In the genomic region with DNA sequence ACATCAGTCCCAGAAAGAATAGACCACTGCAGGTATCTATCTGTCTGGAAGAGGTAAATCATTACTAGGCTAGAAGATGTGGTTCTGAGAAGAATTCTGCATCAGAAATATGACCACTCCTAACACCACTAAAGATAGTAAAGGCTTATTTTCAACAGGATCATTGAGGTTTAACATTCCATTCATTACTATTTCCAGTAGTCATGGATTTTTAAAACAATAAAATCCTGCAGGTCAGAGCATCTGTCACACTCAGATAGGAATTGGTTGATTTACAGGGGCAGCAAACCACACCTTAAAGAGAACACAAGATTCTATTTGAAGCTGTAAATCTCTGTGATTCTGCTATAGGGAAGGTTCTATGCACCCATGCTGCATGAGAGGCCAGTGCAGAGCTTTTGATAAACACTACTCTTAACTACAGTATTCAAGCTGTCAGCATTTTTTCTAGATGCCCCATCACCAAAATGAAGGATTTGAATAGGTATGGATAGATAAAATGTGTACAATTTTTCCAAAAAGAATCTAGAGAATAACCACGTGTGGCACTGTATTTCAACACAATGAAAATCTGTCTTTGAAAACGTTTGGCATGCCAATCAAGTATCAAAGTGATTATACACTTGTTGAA, we compare ENCODE assay signal across 27 cellular contexts. TPM values are rescaled to one million over a fixed set of nuclear protein-coding genes. Genes with fewer than 3 reads are reported as not detected.
DNase-seq lines count a peak whose midpoint lies in the region; ATAC-seq and TF ChIP-seq lines count a peak whose summit lies in the region.
"Had no signal": no experiment of that assay in that cellular context is flagged by ENCODE, and none has a peak within 500 bp of the region (broad histone marks: within the 10 kb centered on the region; RNA-seq: fewer than 3 reads in every experiment).

No MANE protein-coding gene starts in this region.

- CTCF ChIA-PET in mammary epithelial cell (lab: Charles Lee; ENCODE audit: low non-redundant PET) (no interaction called here), MCF 10A (lab: Yijun Ruan, JAX) (interaction anchor here (0.5 kb wide), 1 partner anchor 71 kb away, joined by 3 read pairs; no protein-coding TSS in a partner anchor), Panc1 (lab: Charles Lee) (no interaction called here)

- TF ChIP-seq POLR2A in thyroid gland (IDR thresholded peaks at IDR 0.05) (no peak), upper lobe of left lung (IDR thresholded peaks at IDR 0.05) (no peak)

- peaks cover 13% of the 10 kb centered on the region for H3K4me1 Mint-ChIP-seq in MCF 10A (ENCODE audit: insufficient read depth, unreplicated experiment)
- H3K4me1 Mint-ChIP-seq: activated CD4-positive, alpha-beta T cell treated with anti-CD3 and anti-CD28 coated beads for 36 hours; activated naive CD8-positive, alpha-beta T cell treated with anti-CD3 and anti-CD28 coated beads for 36 hours; activated T-helper 17 cell treated with anti-CD3 and anti-CD28 coated beads, Interleukin-2, amount 50 U/mL, for 72 hours; endodermal cell had no signal

- no peaks in the 10 kb centered on the region for H3K36me3 Mint-ChIP-seq in MCF 10A (ENCODE audit: insufficient read depth, unreplicated experiment)

- H3K4me2 ChIP-seq in mammary epithelial cell (ENCODE audit: insufficient read depth, low read depth, low read length): peak overlapping the region; percentile 40

- H3K27me3 Mint-ChIP-seq in MCF 10A (ENCODE audit: insufficient read depth, unreplicated experiment): no peaks in the 10 kb centered on the region
- H3K27me3 Mint-ChIP-seq: activated CD4-positive, alpha-beta T cell treated with anti-CD3 and anti-CD28 coated beads for 36 hours; activated naive CD8-positive, alpha-beta T cell treated with anti-CD3 and anti-CD28 coated beads for 36 hours; stimulated activated naive CD8-positive, alpha-beta T cell treated with anti-CD3 and anti-CD28 coated beads, Interleukin-15, Interleukin-2, amounts not matched to agents 100 ng/mL and 50 ng/mL, for 24 hours had no signal

- no peak for TF ChIP-seq EP300 in upper lobe of left lung (IDR thresholded peaks at IDR 0.05)

- dilution Hi-C loops in mammary epithelial cell (cut with HindIII; ENCODE audit: low sequenced_read_pairs): loop anchor here (5.0 kb wide), 1 partner anchor 70 kb away; no protein-coding TSS in a partner anchor

- H3K27ac Mint-ChIP-seq in MCF 10A (ENCODE audit: low read depth, unreplicated experiment): no peak overlapping the region
- H3K27ac Mint-ChIP-seq: activated CD4-positive, alpha-beta T cell treated with anti-CD3 and anti-CD28 coated beads for 36 hours; activated naive CD8-positive, alpha-beta T cell treated with anti-CD3 and anti-CD28 coated beads for 36 hours; activated T-helper 17 cell treated with anti-CD3 and anti-CD28 coated beads, Interleukin-2, amount 50 U/mL, for 72 hours; endodermal cell; stimulated activated naive CD8-positive, alpha-beta T cell treated with anti-CD3 and anti-CD28 coated beads, Interleukin-15, Interleukin-2, amounts not matched to agents 100 ng/mL and 50 ng/mL, for 24 hours had no signal

- WGBS in mammary epithelial cell (ENCODE audit: low coverage, missing lambda C conversion rate): 43% methylated on average over 2 of the region's 2 CpGs
- WGBS in thyroid gland, 2 donors: 52 to 53% methylated on average over 2 of the region's 2 CpGs
- WGBS in upper lobe of left lung, 2 donors: 37 to 44% methylated on average over 2 of the region's 2 CpGs

- BruUV-seq in mammary epithelial cell (replicated peaks; lab: Mats Ljungman, UMichigan) (no TSS peak), MCF 10A (replicated peaks; lab: Mats Ljungman, UMichigan) (no TSS peak), Panc1 (replicated peaks; lab: Mats Ljungman, UMichigan) (no TSS peak)

- peaks cover 8% of the 10 kb centered on the region for H3K4me1 ChIP-seq in mammary epithelial cell (ENCODE audit: insufficient read depth, low read length)
- no peaks in the 10 kb centered on the region; the same call in 1 of the 2 replicates for H3K4me1 ChIP-seq in Panc1 (ENCODE audit: control insufficient read depth, insufficient read depth, low read length)
- H3K4me1 ChIP-seq in thyroid gland: no peaks in the 10 kb centered on the region
- H3K4me1 ChIP-seq in upper lobe of left lung: peaks cover 0 to 5% (median 2%) of the 10 kb centered on the region in 4 donors
- H3K4me1 ChIP-seq: breast epithelium, colonic mucosa, spleen, transverse colon had no signal

- ATAC-seq in Panc1 (no peak), upper lobe of left lung (ENCODE audit: low FRiP score in 2 of 2) (no peak), Right ventricle myocardium inferior (no peak)
- ATAC-seq: activated CD4-positive, alpha-beta T cell treated with anti-CD3 and anti-CD28 coated beads for 36 hours; activated T-helper 17 cell treated with anti-CD3 and anti-CD28 coated beads, Interleukin-2, amount 50 U/mL, for 72 hours; heart left ventricle; left ventricle myocardium superior had no signal

- no peaks in the 10 kb centered on the region for H4K20me1 ChIP-seq in mammary epithelial cell (ENCODE audit: insufficient read depth, low read length)

- H3K9ac ChIP-seq in mammary epithelial cell (ENCODE audit: insufficient read depth, low read length): no peak overlapping the region

- H3K9me3 ChIP-seq in mammary epithelial cell (replicated peaks; ENCODE audit: insufficient read depth, low read length) (no peaks in the 10 kb centered on the region), Panc1 (ENCODE audit: control insufficient read depth, insufficient read depth, low read depth, low read length) (no peaks in the 10 kb centered on the region), thyroid gland (no peaks in the 10 kb centered on the region), upper lobe of left lung (no peaks in the 10 kb centered on the region)
- H3K9me3 ChIP-seq: breast epithelium, colonic mucosa, heart left ventricle, spleen, transverse colon had no signal

- H3K27ac ChIP-seq in mammary epithelial cell (ENCODE audit: insufficient read depth, low read depth, low read length) (no peak overlapping the region), Panc1 (ENCODE audit: low read length) (peak overlapping the region; percentile 3; the same call in 1 of the 2 replicates), thyroid gland (no peak overlapping the region), upper lobe of left lung (no peak overlapping the region)
- H3K27ac ChIP-seq: 22Rv1, breast epithelium, C4-2B, colonic mucosa, heart left ventricle, spleen, transverse colon had no signal

- no peaks in the 10 kb centered on the region for H3K9me3 Mint-ChIP-seq in MCF 10A (ENCODE audit: unreplicated experiment)
- H3K9me3 Mint-ChIP-seq: activated naive CD8-positive, alpha-beta T cell treated with anti-CD3 and anti-CD28 coated beads for 36 hours; activated T-helper 17 cell treated with anti-CD3 and anti-CD28 coated beads, Interleukin-2, amount 50 U/mL, for 72 hours; endodermal cell; stimulated activated naive CD8-positive, alpha-beta T cell treated with anti-CD3 and anti-CD28 coated beads, Interleukin-15, Interleukin-2, amounts not matched to agents 100 ng/mL and 50 ng/mL, for 24 hours had no signal

- TF ChIP-seq CTCF in mammary epithelial cell (conservative IDR thresholded peaks at IDR 0.05 in 1 of 2, IDR thresholded peaks at IDR 0.05 in 1 of 2; ENCODE audit: extremely low read depth in 1 of 2, insufficient read depth in 1 of 2, low read depth in 1 of 2, low read length in 2 of 2): no peak
- no peak for TF ChIP-seq CTCF in MCF 10A (IDR thresholded peaks at IDR 0.05; ENCODE audit: unreplicated experiment)
- no peak for TF ChIP-seq CTCF in Panc1 (IDR thresholded peaks at IDR 0.05)
- no peak for TF ChIP-seq CTCF in fibroblast of villous mesenchyme (IDR thresholded peaks at IDR 0.05; ENCODE audit: insufficient read depth, low read depth, low read length)
- TF ChIP-seq CTCF in thyroid gland (IDR thresholded peaks at IDR 0.05): no peak
- TF ChIP-seq CTCF in upper lobe of left lung (IDR thresholded peaks at IDR 0.05): no peak

- in situ Hi-C loops in mammary epithelial cell (cut with MboI; ENCODE audit: low sequenced_read_pairs in 2 of 2) (no loop called here), Panc1 (cut with HindIII; ENCODE audit: low pct_unique_long_range_greater_than_20kb, low sequenced_read_pairs) (no loop called here)

- H2AFZ ChIP-seq in mammary epithelial cell (ENCODE audit: low read depth, low read length): peak overlapping the region; percentile 7

- H3K4me3 ChIP-seq in mammary epithelial cell (replicated peaks in 1 of 3; ENCODE audit: insufficient read depth in 1 of 3, low read depth in 2 of 3, low read length in 3 of 3): no peak overlapping the region
- no peak overlapping the region for H3K4me3 ChIP-seq in Panc1 (ENCODE audit: low read depth in 2 of 2, low read length in 2 of 2)
- no peak overlapping the region for H3K4me3 ChIP-seq in fibroblast of villous mesenchyme (ENCODE audit: low read depth, low read length)
- H3K4me3 ChIP-seq in thyroid gland (replicated peaks in 1 of 3): no peak overlapping the region
- H3K4me3 ChIP-seq in upper lobe of left lung: no peak overlapping the region
- H3K4me3 ChIP-seq: breast epithelium, colonic mucosa, heart left ventricle, spleen, transverse colon had no signal

- peak; percentile 8 for DNase-seq in mammary epithelial cell
- no peak for DNase-seq in MCF 10A (ENCODE audit: unreplicated experiment)
- no peak for DNase-seq in Panc1 (ENCODE audit: low read depth, low spot score)
- peak; percentile 61 for DNase-seq in fibroblast of villous mesenchyme (ENCODE audit: low read depth)
- DNase-seq in thyroid gland: no peak
- DNase-seq in mesenteric fat pad (ENCODE audit: low spot score): no peak
- DNase-seq in upper lobe of left lung: no peak
- no peak for DNase-seq in Right ventricle myocardium inferior (ENCODE audit: missing footprints)
- DNase-seq: activated CD4-positive, alpha-beta T cell treated with anti-CD3 and anti-CD28 coated beads for 36 hours; activated naive CD8-positive, alpha-beta T cell treated with anti-CD3 and anti-CD28 coated beads for 36 hours; colonic mucosa; endodermal cell; GDM1; heart left ventricle; Kasumi-1; left ventricle myocardium superior; NCI-H1105; NCI-H524 treated with DMSO at 0.1 percent for 48 hours; spleen; stimulated activated CD4-positive, alpha-beta T cell treated with anti-CD3 and anti-CD28 coated beads, Interleukin-4, amount 100 ng/mL, for 24 hours; transverse colon had no signal

- H3K27me3 ChIP-seq in mammary epithelial cell (ENCODE audit: insufficient read depth, low read length) (no peaks in the 10 kb centered on the region), Panc1 (ENCODE audit: control insufficient read depth, insufficient read depth, low read length) (no peaks in the 10 kb centered on the region), thyroid gland (no peaks in the 10 kb centered on the region), upper lobe of left lung (no peaks in the 10 kb centered on the region)
- H3K27me3 ChIP-seq: breast epithelium, colonic mucosa, heart left ventricle, spleen, transverse colon had no signal

- H3K4me3 Mint-ChIP-seq in MCF 10A (ENCODE audit: unreplicated experiment): no peak overlapping the region
- H3K4me3 Mint-ChIP-seq: activated CD4-positive, alpha-beta T cell treated with anti-CD3 and anti-CD28 coated beads for 36 hours; activated naive CD8-positive, alpha-beta T cell treated with anti-CD3 and anti-CD28 coated beads for 36 hours; activated T-helper 17 cell treated with anti-CD3 and anti-CD28 coated beads, Interleukin-2, amount 50 U/mL, for 72 hours; endodermal cell; stimulated activated naive CD8-positive, alpha-beta T cell treated with anti-CD3 and anti-CD28 coated beads, Interleukin-15, Interleukin-2, amounts not matched to agents 100 ng/mL and 50 ng/mL, for 24 hours had no signal

- no peaks in the 10 kb centered on the region for H3K79me2 ChIP-seq in mammary epithelial cell (ENCODE audit: insufficient read depth, low read length)

- intact Hi-C loops in mammary epithelial cell (cut with micrococcal nuclease): no loop called here
- intact Hi-C loops in MCF 10A (cut with micrococcal nuclease): no loop called here
- intact Hi-C loops in Panc1 (cut with micrococcal nuclease; ENCODE audit: unreplicated experiment): no loop called here
- intact Hi-C loops in thyroid gland (cut with DNase I): no loop called here
- intact Hi-C loops in Right ventricle myocardium inferior (cut with DNase I): no loop called here

- POLR2A ChIA-PET in MCF 10A (lab: Yijun Ruan, JAX) (interaction anchor here (0.7 kb wide), 2 partner anchors 20 to 1751 kb away, joined by 3 read pairs; no protein-coding TSS in a partner anchor), Panc1 (lab: Charles Lee) (no interaction called here)

- H3K36me3 ChIP-seq in mammary epithelial cell (ENCODE audit: insufficient read depth, low read length) (no peaks in the 10 kb centered on the region), Panc1 (ENCODE audit: control insufficient read depth, insufficient read depth, low read length) (no peaks in the 10 kb centered on the region), thyroid gland (no peaks in the 10 kb centered on the region), upper lobe of left lung (no peaks in the 10 kb centered on the region)
- H3K36me3 ChIP-seq: breast epithelium, colonic mucosa, heart left ventricle, spleen, transverse colon had no signal

RNA-seq across cellular contexts. Expression of gene LRRC17, which starts 14.6 kb away (rescaled TPM):
- total RNA-seq in mammary epithelial cell: under 1 TPM in 1 of 2 donors, not detected in 1; 0.47 TPM
- 0.12 TPM for polyA plus RNA-seq in mammary epithelial cell
- not detected for polyA minus RNA-seq in mammary epithelial cell
- 0.21 and 0.83 TPM in 2 replicates for total RNA-seq in MCF 10A (2022)
- 0.39 TPM for total RNA-seq in Panc1 (2021; ENCODE audit: unreplicated experiment)
- not detected for polyA plus RNA-seq in Panc1 (2012; ENCODE audit: insufficient read length)
- total RNA-seq in fibroblast of villous mesenchyme: 39.9 and 70.0 TPM in 2 replicates
- 1 to 10 TPM; 3.0 to 4.1 (median 3.2) TPM for total RNA-seq in thyroid gland
- total RNA-seq in mesenteric fat pad: 1.2 TPM
- total RNA-seq in upper lobe of left lung: 1 to 10 TPM in 3 of 6 donors, under 1 TPM in 2, not detected in 1; 0.46 to 4.7 (median 3.4) TPM
- total RNA-seq in Right ventricle myocardium inferior: 2.1 TPM
- total RNA-seq: activated naive CD8-positive, alpha-beta T cell treated with anti-CD3 and anti-CD28 coated beads for 36 hours; activated T-helper 17 cell treated with anti-CD3 and anti-CD28 coated beads, Interleukin-2, amount 50 U/mL, for 72 hours; HT-29 had no signal

Comparison
In these comparisons a context has a peak if more than half of its experiments do, and no peak if none do; other contexts are left out.
1. DNase-seq: peak in mammary epithelial cell (single experiment) and fibroblast of villous mesenchyme (single experiment); none in MCF 10A (single experiment), Panc1 (single experiment), thyroid gland (0 of 2), mesenteric fat pad (single experiment), upper lobe of left lung (0 of 2) and Right ventricle myocardium inferior (single experiment).